Comparison of ENCODE assay signal across 2 cellular contexts in the genomic region with DNA sequence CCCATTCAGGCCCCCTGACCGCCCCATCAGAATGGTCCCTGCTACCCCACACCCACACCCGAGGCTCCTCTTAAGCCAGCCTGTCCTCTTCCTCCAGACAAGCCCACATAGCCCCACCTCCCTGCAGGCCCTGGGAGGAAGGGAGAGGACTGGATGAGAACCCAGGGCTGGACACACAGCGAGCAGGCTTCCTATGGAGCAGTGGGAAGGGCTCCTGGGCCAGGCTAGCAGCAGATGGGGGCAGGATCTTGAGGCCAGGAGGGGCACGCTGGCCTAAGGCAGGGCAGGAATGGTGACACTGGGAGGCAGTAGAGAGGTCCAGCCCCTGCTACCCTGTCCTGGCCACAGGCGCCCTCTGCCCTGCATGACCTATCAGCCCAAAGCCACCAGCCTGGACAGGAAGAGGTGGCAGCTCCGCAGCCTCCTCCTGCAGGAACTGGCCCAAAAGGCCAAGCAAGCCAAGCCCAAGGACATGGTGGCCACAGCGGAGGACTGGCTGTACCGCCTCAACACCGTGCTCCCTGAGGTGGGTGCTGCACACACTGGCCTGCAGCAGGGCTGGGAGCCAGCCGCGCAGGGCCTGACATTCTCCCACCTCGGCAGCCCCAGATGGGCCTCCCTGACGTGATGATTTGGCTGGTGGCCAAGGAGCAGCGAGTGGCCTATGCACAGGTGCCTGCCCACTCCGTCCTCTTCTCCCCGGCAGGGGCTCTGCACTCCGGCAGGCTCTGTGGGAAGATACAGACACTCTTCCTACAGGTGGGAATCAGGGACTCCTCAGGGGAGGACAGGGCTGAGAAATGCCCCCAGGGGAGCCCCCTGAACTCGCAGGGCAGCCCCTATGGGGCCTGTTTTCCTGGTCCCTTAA.
TF ChIP-seq lines count a peak whose summit lies in the region.

No MANE protein-coding gene starts in this region.

TF ChIP-seq in GM23338, 12 proteins besides CTCF, POLR2A, EP300 and RAD21 (continues in another document):
- TF ChIP-seq NANOG (IDR thresholded peaks at IDR 0.05; ENCODE audit: borderline replicate concordance) (no peak), STAT1 (IDR thresholded peaks at IDR 0.05; ENCODE audit: unreplicated experiment) (no peak), ZNF331 (CRISPR knock-in tag; IDR thresholded peaks at IDR 0.05; ENCODE audit: low read depth) (no peak), ZNF114 (CRISPR knock-in tag; IDR thresholded peaks at IDR 0.05) (no peak), JUNB (IDR thresholded peaks at IDR 0.05; ENCODE audit: unreplicated experiment) (no peak)
- TF ChIP-seq, protein P1, sequence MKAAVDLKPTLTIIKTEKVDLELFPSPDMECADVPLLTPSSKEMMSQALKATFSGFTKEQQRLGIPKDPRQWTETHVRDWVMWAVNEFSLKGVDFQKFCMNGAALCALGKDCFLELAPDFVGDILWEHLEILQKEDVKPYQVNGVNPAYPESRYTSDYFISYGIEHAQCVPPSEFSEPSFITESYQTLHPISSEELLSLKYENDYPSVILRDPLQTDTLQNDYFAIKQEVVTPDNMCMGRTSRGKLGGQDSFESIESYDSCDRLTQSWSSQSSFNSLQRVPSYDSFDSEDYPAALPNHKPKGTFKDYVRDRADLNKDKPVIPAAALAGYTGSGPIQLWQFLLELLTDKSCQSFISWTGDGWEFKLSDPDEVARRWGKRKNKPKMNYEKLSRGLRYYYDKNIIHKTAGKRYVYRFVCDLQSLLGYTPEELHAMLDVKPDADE (IDR thresholded peaks at IDR 0.05), result no peak
- TF ChIP-seq, protein P2, sequence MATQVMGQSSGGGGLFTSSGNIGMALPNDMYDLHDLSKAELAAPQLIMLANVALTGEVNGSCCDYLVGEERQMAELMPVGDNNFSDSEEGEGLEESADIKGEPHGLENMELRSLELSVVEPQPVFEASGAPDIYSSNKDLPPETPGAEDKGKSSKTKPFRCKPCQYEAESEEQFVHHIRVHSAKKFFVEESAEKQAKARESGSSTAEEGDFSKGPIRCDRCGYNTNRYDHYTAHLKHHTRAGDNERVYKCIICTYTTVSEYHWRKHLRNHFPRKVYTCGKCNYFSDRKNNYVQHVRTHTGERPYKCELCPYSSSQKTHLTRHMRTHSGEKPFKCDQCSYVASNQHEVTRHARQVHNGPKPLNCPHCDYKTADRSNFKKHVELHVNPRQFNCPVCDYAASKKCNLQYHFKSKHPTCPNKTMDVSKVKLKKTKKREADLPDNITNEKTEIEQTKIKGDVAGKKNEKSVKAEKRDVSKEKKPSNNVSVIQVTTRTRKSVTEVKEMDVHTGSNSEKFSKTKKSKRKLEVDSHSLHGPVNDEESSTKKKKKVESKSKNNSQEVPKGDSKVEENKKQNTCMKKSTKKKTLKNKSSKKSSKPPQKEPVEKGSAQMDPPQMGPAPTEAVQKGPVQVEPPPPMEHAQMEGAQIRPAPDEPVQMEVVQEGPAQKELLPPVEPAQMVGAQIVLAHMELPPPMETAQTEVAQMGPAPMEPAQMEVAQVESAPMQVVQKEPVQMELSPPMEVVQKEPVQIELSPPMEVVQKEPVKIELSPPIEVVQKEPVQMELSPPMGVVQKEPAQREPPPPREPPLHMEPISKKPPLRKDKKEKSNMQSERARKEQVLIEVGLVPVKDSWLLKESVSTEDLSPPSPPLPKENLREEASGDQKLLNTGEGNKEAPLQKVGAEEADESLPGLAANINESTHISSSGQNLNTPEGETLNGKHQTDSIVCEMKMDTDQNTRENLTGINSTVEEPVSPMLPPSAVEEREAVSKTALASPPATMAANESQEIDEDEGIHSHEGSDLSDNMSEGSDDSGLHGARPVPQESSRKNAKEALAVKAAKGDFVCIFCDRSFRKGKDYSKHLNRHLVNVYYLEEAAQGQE (IDR thresholded peaks at IDR 0.05; ENCODE audit: unreplicated experiment), result no peak

TF ChIP-seq in endothelial cell of umbilical vein, 7 proteins besides CTCF, POLR2A, EP300 and RAD21:
- TF ChIP-seq FOS (IDR thresholded peaks at IDR 0.05; ENCODE audit: borderline replicate concordance, insufficient read depth, low read length) (no peak), GATA2 (IDR thresholded peaks at IDR 0.05; ENCODE audit: insufficient read depth, insufficient read length, low read depth, low read length) (no peak), POLR2AphosphoS5 (IDR thresholded peaks at IDR 0.05; ENCODE audit: insufficient read depth, low read depth, low read length) (no peak), EZH2 (IDR thresholded peaks at IDR 0.05; ENCODE audit: borderline replicate concordance, low read depth, low read length, severe bottlenecking) (no peak), JUN (IDR thresholded peaks at IDR 0.05; ENCODE audit: borderline replicate concordance, insufficient read depth, insufficient read length, low read depth) (no peak), MYC (IDR thresholded peaks at IDR 0.05; ENCODE audit: low read depth, low read length) (no peak)
- TF ChIP-seq, protein P3, sequence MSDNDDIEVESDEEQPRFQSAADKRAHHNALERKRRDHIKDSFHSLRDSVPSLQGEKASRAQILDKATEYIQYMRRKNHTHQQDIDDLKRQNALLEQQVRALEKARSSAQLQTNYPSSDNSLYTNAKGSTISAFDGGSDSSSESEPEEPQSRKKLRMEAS (IDR thresholded peaks at IDR 0.05; ENCODE audit: insufficient read depth, insufficient read length), result no peak
TF ChIP-seq in endothelial cell of umbilical vein: peak in this region for 0.
